ENCODE assay signal across 9 cellular contexts in the genomic region with DNA sequence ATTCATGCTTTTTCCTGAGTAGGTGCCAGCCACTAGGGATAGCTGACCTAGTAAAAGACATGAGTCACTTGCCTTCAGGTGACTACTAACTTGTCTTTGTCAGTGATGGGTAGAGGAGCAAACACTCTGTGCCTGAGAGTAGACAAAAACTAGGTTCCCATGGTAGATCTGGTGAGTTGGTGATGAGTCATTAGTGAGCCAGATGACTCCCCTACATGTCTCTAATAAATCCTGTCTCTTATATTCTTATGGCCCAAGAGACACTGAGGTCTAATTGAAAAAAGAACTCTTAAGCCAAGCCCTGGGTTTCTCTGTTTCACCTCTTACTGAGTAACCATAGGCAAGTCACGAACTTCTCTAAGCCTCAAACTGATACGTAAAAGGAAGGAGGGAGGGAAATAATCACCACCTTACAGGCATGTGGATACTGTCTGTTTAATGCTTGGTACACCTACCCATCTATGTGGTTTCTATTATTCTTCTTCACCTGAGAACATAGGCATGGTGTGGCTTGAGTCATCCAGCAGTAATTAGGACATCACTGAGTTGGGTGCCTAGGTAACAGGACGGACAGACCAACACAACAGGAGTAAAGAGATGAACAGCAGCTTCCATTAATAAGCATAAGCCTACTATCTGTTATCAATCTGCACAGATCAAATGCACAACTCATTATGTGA. TPM values are rescaled to one million over a fixed set of nuclear protein-coding genes. Genes with fewer than 3 reads are reported as not detected.
DNase-seq lines count a peak whose midpoint lies in the region; ATAC-seq lines count a peak whose summit lies in the region.
"Had no signal": no experiment of that assay in that cellular context is flagged by ENCODE, and none has a peak within 500 bp of the region (broad histone marks: within the 10 kb centered on the region; RNA-seq: fewer than 3 reads in every experiment).

No MANE protein-coding gene starts in this region.

- H3K9ac ChIP-seq in subcutaneous abdominal adipose tissue (ENCODE audit: low read length in 5 of 5), result no peak overlapping the region
- H3K9ac ChIP-seq: BLaER1 treated with 17β-estradiol and CSF1 and Interleukin-3, amounts not matched to agents 10 nM and 100 nM had no signal

- H3K27me3 Mint-ChIP-seq in T-helper 17 cell, result no peaks in the 10 kb centered on the region

- peaks cover 0 to 16% (median 9%) of the 10 kb centered on the region in 5 donors for H3K4me1 ChIP-seq in subcutaneous abdominal adipose tissue (ENCODE audit: control insufficient read depth in 5 of 5, insufficient read depth in 5 of 5, low read length in 5 of 5)

- H3K4me1 Mint-ChIP-seq in T-helper 17 cell, result peaks cover 20% of the 10 kb centered on the region

- H3K36me3 ChIP-seq in subcutaneous abdominal adipose tissue (ENCODE audit: control insufficient read depth in 5 of 5, insufficient read depth in 5 of 5, low read length in 5 of 5), result peaks cover 62 to 93% (median 83%) of the 10 kb centered on the region in 5 donors

- peak overlapping the region; percentile 15 for H3K27ac ChIP-seq in subcutaneous abdominal adipose tissue (ENCODE audit: low read depth, low read length)

- ATAC-seq in T-helper 17 cell, result peak; percentile 54
- ATAC-seq in HG02571 (IDR thresholded peaks at IDR 0.05; ENCODE audit: unreplicated experiment), result no peak

- DNase-seq in SKM-1 treated with dmso at 0.1 percent for 144 hours (lab: John Stamatoyannopoulos, UW; ENCODE audit: unreplicated experiment) (peak; percentile 16), SKM-1 (lab: John Stamatoyannopoulos, UW; ENCODE audit: unreplicated experiment) (no peak), T-helper 17 cell (no peak), fibroblast of the conjunctiva (ENCODE audit: low read depth) (peak; percentile 69), NCI-H446 treated with DMSO at 0.1 percent for 48 hours (lab: John Stamatoyannopoulos, UW) (no peak), HuH-7.5 (ENCODE audit: low spot score) (no peak)

- no peaks in the 10 kb centered on the region for H3K27me3 ChIP-seq in subcutaneous abdominal adipose tissue (ENCODE audit: control insufficient read depth in 5 of 5, insufficient read depth in 4 of 5, low read length in 5 of 5)
- H3K27me3 ChIP-seq: BLaER1 treated with 17β-estradiol and CSF1 and Interleukin-3, amounts not matched to agents 10 nM and 100 nM had no signal

- H3K27ac Mint-ChIP-seq in T-helper 17 cell, result peak overlapping the region; percentile 88

- H3K9me3 ChIP-seq in T-helper 17 cell (ENCODE audit: control insufficient read depth, low read length, poor library complexity, severe bottlenecking) (no peaks in the 10 kb centered on the region), subcutaneous abdominal adipose tissue (ENCODE audit: control insufficient read depth in 5 of 5, low read length in 5 of 5) (no peaks in the 10 kb centered on the region)
- H3K9me3 ChIP-seq: BLaER1 treated with 17β-estradiol and CSF1 and Interleukin-3, amounts not matched to agents 10 nM and 100 nM had no signal

- H3K4me3 ChIP-seq in subcutaneous abdominal adipose tissue (ENCODE audit: low read depth in 1 of 5, low read length in 5 of 5), result no peak overlapping the region
- H3K4me3 ChIP-seq: BLaER1 treated with 17β-estradiol and CSF1 and Interleukin-3, amounts not matched to agents 10 nM and 100 nM had no signal

- no peak overlapping the region for H3K4me3 Mint-ChIP-seq in T-helper 17 cell

- peaks cover 14% of the 10 kb centered on the region for H3K36me3 Mint-ChIP-seq in T-helper 17 cell (ENCODE audit: low read depth)

RNA-seq across cellular contexts. Expression of gene TTPAL, which starts 20.3 kb away (rescaled TPM):
- 10 to 100 TPM; 11.1 to 11.7 TPM for total RNA-seq in T-helper 17 cell

RNA-seq across cellular contexts. Expression of gene SERINC3, which starts 25.9 kb away (rescaled TPM):
- total RNA-seq in T-helper 17 cell, result 10 to 100 TPM; 62.8 to 76.2 TPM

Comparison
In these comparisons a context has a peak if more than half of its experiments do, and no peak if none do; other contexts are left out.
1. DNase-seq: peak in SKM-1 treated with dmso at 0.1 percent for 144 hours (single experiment) and fibroblast of the conjunctiva (single experiment); none in SKM-1 (single experiment), T-helper 17 cell (0 of 3), NCI-H446 treated with DMSO at 0.1 percent for 48 hours (single experiment) and HuH-7.5 (single experiment).